Comparison of ENCODE assay signal across 23 cellular contexts in the genomic region with DNA sequence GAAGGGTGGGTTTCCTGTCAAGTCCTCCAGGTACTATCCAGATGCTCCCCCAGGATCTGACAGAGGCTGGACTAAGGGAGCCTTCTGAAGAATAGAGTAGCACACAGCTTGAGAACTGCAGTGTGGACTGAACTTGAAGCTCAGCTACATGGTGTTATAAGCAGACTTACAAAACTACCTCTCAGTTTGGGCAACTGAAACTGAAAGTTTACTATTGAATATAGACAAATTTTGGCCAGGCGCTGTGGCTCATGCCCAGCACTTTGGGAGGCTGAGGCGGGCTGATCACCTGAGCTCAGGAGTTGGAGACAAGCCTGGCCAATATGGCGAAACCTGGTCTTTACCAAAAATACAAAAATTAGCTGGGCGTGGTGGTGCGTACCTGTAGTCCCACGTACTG.
DNase-seq lines count a peak whose midpoint lies in the region; FAIRE-seq and TF ChIP-seq lines count a peak whose summit lies in the region.
"Had no signal": no experiment of that assay in that cellular context is flagged by ENCODE, and none has a peak within 500 bp of the region (broad histone marks: within the 10 kb centered on the region; RNA-seq: fewer than 3 reads in every experiment).

No MANE protein-coding gene starts in this region.

- DNase-seq in nephron progenitor cell (no peak), EL (no peak), HTR-8/SVneo (ENCODE audit: insufficient read length, low spot score) (no peak), NCI-H774 (lab: John Stamatoyannopoulos, UW) (no peak)
- DNase-seq: 8988T; ACHN; AML-193; BE2C; CD4-positive, alpha-beta T cell; CD8-positive, alpha-beta memory T cell; DMS 273 treated with DMSO at 0.1 percent for 48 hours; DMS53; DMS79 treated with DMSO at 0.1 percent for 48 hours; GM23248; H7 had no signal

- H3K4me1 ChIP-seq in Loucy (ENCODE audit: insufficient read depth, low read length, poor library complexity, severe bottlenecking) (peaks cover 36% of the 10 kb centered on the region), OCI-LY1 (ENCODE audit: insufficient read depth, low read length, severe bottlenecking) (peaks cover 23% of the 10 kb centered on the region)
- H3K4me1 ChIP-seq: A549, BE2C had no signal

- H2AFZ ChIP-seq in Loucy (ENCODE audit: low read length) (no peak overlapping the region), OCI-LY1 (ENCODE audit: low read length) (peak overlapping the region; percentile 93; the same call in 1 of the 2 replicates)

- H3K36me3 ChIP-seq in Loucy (ENCODE audit: insufficient read depth, low read length) = no peaks in the 10 kb centered on the region
- H3K36me3 ChIP-seq in OCI-LY1 (ENCODE audit: insufficient read depth, low read length) = no peaks in the 10 kb centered on the region
- H3K36me3 ChIP-seq: BE2C; BLaER1 treated with 17β-estradiol and CSF1 and Interleukin-3, amounts not matched to agents 10 nM and 100 nM had no signal

- H3K79me2 ChIP-seq in Loucy (ENCODE audit: insufficient read depth, low read length) (no peaks in the 10 kb centered on the region), OCI-LY1 (ENCODE audit: insufficient read depth, low read length) (no peaks in the 10 kb centered on the region)

- H4K20me1 ChIP-seq in Loucy (ENCODE audit: insufficient read depth, low read length, poor library complexity, severe bottlenecking) (no peaks in the 10 kb centered on the region), OCI-LY1 (ENCODE audit: insufficient read depth, low read length) (no peaks in the 10 kb centered on the region)
- H4K20me1 ChIP-seq: BLaER1 treated with 17β-estradiol and CSF1 and Interleukin-3, amounts not matched to agents 10 nM and 100 nM had no signal

- no peaks in the 10 kb centered on the region for H3K9me2 ChIP-seq in Loucy (replicated peaks; ENCODE audit: low read depth, low read length)
- no peaks in the 10 kb centered on the region for H3K9me2 ChIP-seq in OCI-LY1 (ENCODE audit: low read depth, low read length)

- H3K27me3 Mint-ChIP-seq in nephron progenitor cell (ENCODE audit: low read depth, poor library complexity) = no peaks in the 10 kb centered on the region
- H3K27me3 Mint-ChIP-seq: CD4-positive, alpha-beta T cell; CD8-positive, alpha-beta memory T cell had no signal

- TF ChIP-seq CTCF in Loucy (conservative IDR thresholded peaks at IDR 0.05; ENCODE audit: low read length) (no peak), OCI-LY1 (IDR thresholded peaks at IDR 0.05; ENCODE audit: low read length) (no peak), nephron progenitor cell (IDR thresholded peaks at IDR 0.05) (no peak)

- H3K27me3 ChIP-seq in Loucy (ENCODE audit: insufficient read depth, low read length, poor library complexity, severe bottlenecking) (no peaks in the 10 kb centered on the region), OCI-LY1 (ENCODE audit: insufficient read depth, low read length) (no peaks in the 10 kb centered on the region)
- H3K27me3 ChIP-seq: BE2C; BLaER1 treated with 17β-estradiol and CSF1 and Interleukin-3, amounts not matched to agents 10 nM and 100 nM had no signal

- peak overlapping the region; percentile 42 for H3K27ac ChIP-seq in OCI-LY1 (ENCODE audit: low read depth, low read length, poor library complexity, severe bottlenecking)
- H3K27ac ChIP-seq: A549; BLaER1 treated with 17β-estradiol and CSF1 and Interleukin-3, amounts not matched to agents 10 nM and 100 nM; GM23248 had no signal

- H3K4me3 Mint-ChIP-seq in nephron progenitor cell = no peak overlapping the region
- H3K4me3 Mint-ChIP-seq: CD14-positive monocyte; CD4-positive, alpha-beta T cell; CD8-positive, alpha-beta memory T cell had no signal

- H3F3A ChIP-seq in Loucy (ENCODE audit: low read depth) = no peaks in the 10 kb centered on the region
- H3F3A ChIP-seq in OCI-LY1 (ENCODE audit: insufficient read depth, low read length) = no peaks in the 10 kb centered on the region

- H3K9me3 Mint-ChIP-seq in nephron progenitor cell = peaks cover 4% of the 10 kb centered on the region
- H3K9me3 Mint-ChIP-seq: CD4-positive, alpha-beta T cell; CD8-positive, alpha-beta memory T cell had no signal

- no peaks in the 10 kb centered on the region for H3K36me3 Mint-ChIP-seq in nephron progenitor cell (ENCODE audit: low read depth)
- H3K36me3 Mint-ChIP-seq: CD8-positive, alpha-beta memory T cell had no signal

- H3K9ac ChIP-seq in Loucy (ENCODE audit: low read depth, low read length, poor library complexity, severe bottlenecking) (no peak overlapping the region), OCI-LY1 (ENCODE audit: low read length) (no peak overlapping the region)
- H3K9ac ChIP-seq: BLaER1 treated with 17β-estradiol and CSF1 and Interleukin-3, amounts not matched to agents 10 nM and 100 nM; GM23248 had no signal

- 0 out of 2 replicates have a peak, but pooled peaks cover 3% of the 10 kb centered on the region for H3K9me3 ChIP-seq in Loucy (ENCODE audit: insufficient read depth, low read depth, low read length)
- no peaks in the 10 kb centered on the region for H3K9me3 ChIP-seq in OCI-LY1 (ENCODE audit: low read length)
- H3K9me3 ChIP-seq: A549, BE2C had no signal

- H3K27ac Mint-ChIP-seq in nephron progenitor cell = peak overlapping the region; percentile 54
- H3K27ac Mint-ChIP-seq: CD4-positive, alpha-beta T cell had no signal

- H3K4me1 Mint-ChIP-seq in nephron progenitor cell = no peaks in the 10 kb centered on the region

- no peak overlapping the region for H3K4me3 ChIP-seq in Loucy (ENCODE audit: low read length, poor library complexity, severe bottlenecking)
- no peak overlapping the region for H3K4me3 ChIP-seq in OCI-LY1 (ENCODE audit: low read depth, low read length, poor library complexity, severe bottlenecking)
- H3K4me3 ChIP-seq: A549; BLaER1 treated with 17β-estradiol and CSF1 and Interleukin-3, amounts not matched to agents 10 nM and 100 nM; GM23248 had no signal

- H3K4me2 ChIP-seq in Loucy (ENCODE audit: low read depth, low read length, poor library complexity, severe bottlenecking) = peak overlapping the region; percentile 56
- H3K4me2 ChIP-seq in OCI-LY1 (ENCODE audit: low read length) = peak overlapping the region; percentile 40
- H3K4me2 ChIP-seq: A549; BLaER1 treated with 17β-estradiol and CSF1 and Interleukin-3, amounts not matched to agents 10 nM and 100 nM had no signal

- no peak for FAIRE-seq in HTR-8/SVneo (lab: Jason Lieb, UNC)
- FAIRE-seq: A549, D721Med, G401.6, H1 had no signal
